In the genomic region with DNA sequence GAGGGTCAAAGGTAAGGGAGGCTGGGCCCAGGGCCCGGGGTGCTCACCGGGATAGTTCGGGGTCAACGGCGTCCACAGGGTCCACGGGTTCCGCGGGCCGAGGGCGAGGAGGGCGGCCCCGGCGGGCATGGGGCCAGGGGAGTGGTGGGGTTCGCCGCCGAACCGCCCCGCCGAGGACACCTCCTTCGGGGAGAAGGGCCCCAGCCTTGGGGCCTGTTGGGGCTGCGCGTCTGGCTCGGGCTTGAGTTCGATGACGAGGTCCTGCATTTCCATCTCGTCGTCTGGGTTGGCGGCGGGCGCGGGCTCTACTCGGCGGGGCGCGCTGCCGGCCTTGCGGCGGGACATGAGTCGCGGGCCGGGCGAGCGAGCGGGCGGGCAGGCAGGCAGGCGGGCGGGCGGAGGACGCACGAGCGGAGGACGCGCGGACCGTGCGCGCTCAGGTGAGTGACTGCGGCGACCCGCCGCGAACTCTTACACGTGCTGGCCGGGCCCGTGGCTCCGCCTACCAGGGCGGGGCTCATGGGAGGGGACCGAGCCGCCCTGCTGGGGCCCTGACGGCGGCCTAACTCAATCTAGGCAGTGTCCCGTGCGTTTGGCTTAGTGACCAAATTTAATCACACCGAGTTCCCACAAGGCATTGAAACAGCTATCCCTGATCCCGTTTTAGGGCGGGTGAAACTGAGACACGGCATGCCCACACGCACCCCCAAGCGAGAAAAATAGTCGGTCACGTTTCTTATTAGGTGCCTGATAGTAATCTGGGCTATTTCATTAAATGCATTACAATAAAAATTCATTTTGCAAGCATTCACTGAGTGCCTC, we compare ENCODE assay signal across 8 cellular contexts. TPM values are rescaled to one million over a fixed set of nuclear protein-coding genes. Genes with fewer than 3 reads are reported as not detected.
DNase-seq lines count a peak whose midpoint lies in the region; ATAC-seq and TF ChIP-seq lines count a peak whose summit lies in the region.

TSS of gene ZNF296 (minus strand) at position 450 of the 822 bp plus-strand sequence. CDS start at position 345, 105 bp downstream.

- H4K20me1 ChIP-seq in smooth muscle cell (ENCODE audit: low read depth): no peaks in the 10 kb centered on the region

- H3K27me3 Mint-ChIP-seq in T-helper 17 cell: no peaks in the 10 kb centered on the region

- peaks cover 19% of the 10 kb centered on the region for H3K4me1 Mint-ChIP-seq in T-helper 17 cell

- H3K4me3 ChIP-seq in LNCaP clone FGC (ENCODE audit: low read depth, low read length): peak within 1 kb of the TSS; percentile 61
- peak within 1 kb of the TSS; percentile 12 to 62 for H3K4me3 ChIP-seq in ascending aorta
- H3K4me3 ChIP-seq in iPS-11a (ENCODE audit: low read depth, low read length): peak within 1 kb of the TSS; percentile 79
- H3K4me3 ChIP-seq in smooth muscle cell: peak within 1 kb of the TSS; percentile 48

- peak within 1 kb of the TSS; percentile 80 for H3K4me2 ChIP-seq in smooth muscle cell

- no peaks in the 10 kb centered on the region for H3K9me3 ChIP-seq in T-helper 17 cell (ENCODE audit: control insufficient read depth, low read length, poor library complexity, severe bottlenecking)
- H3K9me3 ChIP-seq in ascending aorta: no peaks in the 10 kb centered on the region
- no peaks in the 10 kb centered on the region for H3K9me3 ChIP-seq in smooth muscle cell (replicated peaks; ENCODE audit: low read depth)

- H3K27ac Mint-ChIP-seq in T-helper 17 cell: peak within 1 kb of the TSS; percentile 77

- intact Hi-C loops in ascending aorta (cut with DNase I): no loop called here

- H3K4me3 Mint-ChIP-seq in T-helper 17 cell: peak within 1 kb of the TSS; percentile 87

- peak within 1 kb of the TSS; percentile 84 for H2AFZ ChIP-seq in smooth muscle cell (ENCODE audit: low read depth)

- H3K4me1 ChIP-seq in ascending aorta (peaks cover 7 to 10% of the 10 kb centered on the region in 2 donors), smooth muscle cell (ENCODE audit: low read depth) (peaks cover 30% of the 10 kb centered on the region)

- H3K36me3 ChIP-seq in ascending aorta (peaks cover 6 to 7% of the 10 kb centered on the region in 2 donors), smooth muscle cell (ENCODE audit: low read depth) (no peaks in the 10 kb centered on the region)

- ATAC-seq in GM21515 (IDR thresholded peaks at IDR 0.05; ENCODE audit: unreplicated experiment) (peak; percentile 45), T-helper 17 cell (peak; percentile 78)

- H3K9ac ChIP-seq in smooth muscle cell (ENCODE audit: low read depth): no peak within 1 kb of the TSS

- 4% methylated on average over 33 of the region's 81 CpGs for WGBS in smooth muscle cell (ENCODE audit: low lambda C conversion rate)

- TF ChIP-seq CTCF in LNCaP clone FGC (IDR thresholded peaks at IDR 0.05; ENCODE audit: control insufficient read depth, extremely low read depth, insufficient read depth) (no peak), ascending aorta (IDR thresholded peaks at IDR 0.05) (no peak), smooth muscle cell (IDR thresholded peaks at IDR 0.05; ENCODE audit: borderline replicate concordance, insufficient read depth, poor library complexity, severe bottlenecking) (no peak)

- H3K27me3 ChIP-seq in ascending aorta (no peaks in the 10 kb centered on the region), smooth muscle cell (ENCODE audit: low read depth) (no peaks in the 10 kb centered on the region)

- H3K36me3 Mint-ChIP-seq in T-helper 17 cell (ENCODE audit: low read depth): no peaks in the 10 kb centered on the region

- peaks cover 21% of the 10 kb centered on the region for H3K79me2 ChIP-seq in smooth muscle cell (ENCODE audit: low read depth)

- peaks cover 16% of the 10 kb centered on the region for H3F3A ChIP-seq in smooth muscle cell (ENCODE audit: low read depth)

- H3K27ac ChIP-seq in ascending aorta (peak within 1 kb of the TSS; percentile 43 to 44), smooth muscle cell (ENCODE audit: low read depth) (no peak within 1 kb of the TSS)

- DNase-seq in DMS53 (lab: John Stamatoyannopoulos, UW) (peak; percentile 92), LNCaP clone FGC (ENCODE audit: low read depth) (no peak), T-helper 17 cell (peak; percentile 67 to 74 (median 71)), ascending aorta (ENCODE audit: low spot score in 2 of 2) (peak in 1 of 2 donors; percentile 83), smooth muscle cell (lab: John Stamatoyannopoulos, UW; ENCODE audit: unreplicated experiment) (peak; percentile 16), superior temporal gyrus (ENCODE audit: extremely low spot score) (no peak)

RNA-seq across cellular contexts. Expression of gene ZNF296, which starts in this region (rescaled TPM):
- total RNA-seq in T-helper 17 cell (1 to 10 TPM; 3.4 to 3.5 TPM), ascending aorta (not detected), smooth muscle cell (1.1 TPM in 1 of 2 replicates, not detected in the other)
- 0.21 and 1.7 TPM in 2 replicates for polyA plus RNA-seq in smooth muscle cell

Comparison
In these comparisons a context has a peak if more than half of its experiments do, and no peak if none do; other contexts are left out.
1. DNase-seq: peak in DMS53 (single experiment), T-helper 17 cell (3 of 3) and smooth muscle cell (single experiment); none in LNCaP clone FGC (single experiment) and superior temporal gyrus (single experiment).
2. Peak in every context shown above with its lines, with median percentiles within 50 percentile points of each other: H3K4me3 ChIP-seq.